Comparison of ENCODE assay signal across 8 cellular contexts in genomic region chr7:65621556-65622201, GRCh38.
A peak's percentile ranks its signal among the peaks of the same experiment; 100 is the strongest.
DNase-seq lines count a peak whose midpoint lies in the region; FAIRE-seq and TF ChIP-seq lines count a peak whose summit lies in the region.
"Not testable (repeated sequence)": the region's sequence is repeated elsewhere in the genome, so short reads cannot be mapped to it uniquely, and the experiment has no call there.

No MANE protein-coding gene starts in this region.

- BruUV-seq in A673 (replicated peaks; lab: Mats Ljungman, UMichigan): not testable (repeated sequence)

- not testable (repeated sequence) for TF ChIP-seq POLR2A in GM12891 (IDR thresholded peaks at IDR 0.05; ENCODE audit: low read depth, low read length); Peyer's patch (IDR thresholded peaks at IDR 0.05)

- not testable (repeated sequence) for H3K9me3 ChIP-seq in A673 (ENCODE audit: low read depth, low read length, poor library complexity, severe bottlenecking); Peyer's patch; smooth muscle cell (replicated peaks; ENCODE audit: low read depth)

- POLR2A ChIA-PET in A673 (lab: Charles Lee; ENCODE audit: low non-redundant PET): not testable (repeated sequence)

- TF ChIP-seq CTCF in A673 (conservative IDR thresholded peaks at IDR 0.05; ENCODE audit: low read depth, low read length): peak; percentile 64
- TF ChIP-seq CTCF in Peyer's patch (IDR thresholded peaks at IDR 0.05): peak in 3 of 6 experiments; percentile 3 to 55 (median 25)
- peak; percentile 61 for TF ChIP-seq CTCF in smooth muscle cell (IDR thresholded peaks at IDR 0.05; ENCODE audit: borderline replicate concordance, insufficient read depth, poor library complexity, severe bottlenecking)

- not testable (repeated sequence) for H3K9ac ChIP-seq in smooth muscle cell (ENCODE audit: low read depth)

- FAIRE-seq in GM12891 (lab: Jason Lieb, UNC): peak; percentile 72

- CTCF ChIA-PET in A673 (lab: Charles Lee): not testable (repeated sequence)

- H3F3A ChIP-seq in smooth muscle cell (ENCODE audit: low read depth): not testable (repeated sequence)

- DNase-seq in A673 (ENCODE audit: low spot score) (peak; percentile 12), Kasumi-1 (lab: John Stamatoyannopoulos, UW) (peak; percentile 24 to 37), Peyer's patch (peak in 2 of 3 donors; percentile 23 to 56), ecto neural progenitor cell (ENCODE audit: low spot score) (peak; percentile 40), kidney tubule cell (ENCODE audit: low spot score) (peak; percentile 6)
- DNase-seq in GM12891 (ENCODE audit: insufficient read length, low spot score); smooth muscle cell (lab: John Stamatoyannopoulos, UW; ENCODE audit: unreplicated experiment): not testable (repeated sequence)
- DNase-seq in activated CD8-positive, alpha-beta memory T cell treated with anti-CD3 and anti-CD28 coated beads, Interleukin-2, amount 50 U/mL, for 24 hours (ENCODE audit: extremely low read depth): peak; percentile 0

- H3K27ac ChIP-seq in A673 (ENCODE audit: low read depth, low read length, poor library complexity, severe bottlenecking); Peyer's patch; smooth muscle cell (ENCODE audit: low read depth): not testable (repeated sequence)

- H3K4me3 ChIP-seq in A673 (ENCODE audit: low read depth, low read length, poor library complexity, severe bottlenecking); Peyer's patch; smooth muscle cell: not testable (repeated sequence)

- H3K4me1 ChIP-seq in A673 (ENCODE audit: insufficient read depth, low read length, poor library complexity, severe bottlenecking); Peyer's patch; smooth muscle cell (ENCODE audit: low read depth): not testable (repeated sequence)

- not testable (repeated sequence) for H4K20me1 ChIP-seq in smooth muscle cell (ENCODE audit: low read depth)

- not testable (repeated sequence) for H3K79me2 ChIP-seq in smooth muscle cell (ENCODE audit: low read depth)

- 33% methylated on average over 5 of the region's 6 CpGs for WGBS in smooth muscle cell (ENCODE audit: low lambda C conversion rate)

- H3K4me2 ChIP-seq in smooth muscle cell: not testable (repeated sequence)

- H2AFZ ChIP-seq in smooth muscle cell (ENCODE audit: low read depth): not testable (repeated sequence)

- intact Hi-C loops in A673 (cut with micrococcal nuclease; ENCODE audit: unreplicated experiment): not testable (repeated sequence)

- H3K36me3 ChIP-seq in A673 (ENCODE audit: insufficient read depth, low read length, poor library complexity, severe bottlenecking); Peyer's patch; smooth muscle cell (ENCODE audit: low read depth): not testable (repeated sequence)

- H3K27me3 ChIP-seq in A673 (replicated peaks; ENCODE audit: insufficient read depth, low read depth, low read length, poor library complexity): peaks cover 33% of the 10 kb centered on the region
- H3K27me3 ChIP-seq in Peyer's patch: not testable (repeated sequence)
- peaks cover 30% of the 10 kb centered on the region for H3K27me3 ChIP-seq in smooth muscle cell (ENCODE audit: low read depth)
